In the genomic region with DNA sequence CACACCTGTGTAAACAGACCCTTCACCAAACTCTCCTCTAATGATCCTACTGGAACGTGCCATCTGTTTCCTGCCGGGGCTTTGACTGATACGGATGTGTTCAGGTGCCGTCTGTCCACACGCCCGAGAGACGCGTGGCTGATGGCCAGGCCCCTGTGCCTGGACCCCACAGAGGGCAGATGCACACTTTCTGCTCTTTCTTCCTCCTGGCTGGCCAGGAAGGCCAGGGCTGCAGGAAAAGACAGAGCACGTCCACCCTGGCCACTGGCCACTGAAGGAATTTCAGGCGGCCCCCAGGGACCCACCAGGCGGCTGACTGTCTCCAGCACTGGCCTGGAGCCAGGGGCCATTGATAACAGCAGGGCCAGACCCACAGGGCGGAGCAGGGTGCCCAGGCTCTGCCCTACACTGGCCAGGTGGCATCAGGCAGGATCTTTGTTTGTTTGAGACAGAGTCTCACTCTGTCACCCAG, we compare ENCODE assay signal across 11 cellular contexts. TPM values are rescaled to one million over a fixed set of nuclear protein-coding genes. Genes with fewer than 3 reads are reported as not detected.
A peak's percentile ranks its signal among the peaks of the same experiment; 100 is the strongest.
DNase-seq lines count a peak whose midpoint lies in the region; ATAC-seq and TF ChIP-seq lines count a peak whose summit lies in the region.
"Had no signal": no experiment of that assay in that cellular context is flagged by ENCODE, and none has a peak within 500 bp of the region (broad histone marks: within the 10 kb centered on the region; RNA-seq: fewer than 3 reads in every experiment).

No MANE protein-coding gene starts in this region.

- TF ChIP-seq CTCF in hepatocyte (IDR thresholded peaks at IDR 0.05; ENCODE audit: poor library complexity), result no peak

- peak; percentile 38 for DNase-seq in NCI-H1436 (lab: John Stamatoyannopoulos, UW)
- no peak for DNase-seq in NCI-H1436 treated with DMSO at 0.1 percent for 48 hours (lab: John Stamatoyannopoulos, UW)
- DNase-seq in hepatocyte (ENCODE audit: low spot score), result no peak
- no peak for DNase-seq in nucleus accumbens (lab: John Stamatoyannopoulos, UW)
- DNase-seq: 8988T; stimulated activated CD8-positive, alpha-beta memory T cell treated with anti-CD3 and anti-CD28 coated beads, Interleukin-4, amount 100 ng/mL, for 48 hours had no signal

- no peaks in the 10 kb centered on the region for H3K9me2 ChIP-seq in hepatocyte (replicated peaks; ENCODE audit: insufficient read depth)

- no peak overlapping the region for H3K4me2 ChIP-seq in hepatocyte

- H3K27ac ChIP-seq in hepatocyte (peak overlapping the region; percentile 25), subcutaneous abdominal adipose tissue (ENCODE audit: low read depth, low read length) (peak overlapping the region; percentile 90)
- H3K27ac ChIP-seq: SJSA1 had no signal

- no peaks in the 10 kb centered on the region for H3K79me2 ChIP-seq in hepatocyte

- H3K9me3 ChIP-seq in hepatocyte (ENCODE audit: low read depth) (no peaks in the 10 kb centered on the region), subcutaneous abdominal adipose tissue (ENCODE audit: control insufficient read depth in 5 of 5, low read length in 5 of 5) (no peaks in the 10 kb centered on the region)
- H3K9me3 ChIP-seq: SJSA1 had no signal

- ATAC-seq in SK-N-SH treated with all-trans-retinoic acid at 6 μM for 48 hours (no peak), GM21360 (IDR thresholded peaks at IDR 0.05; ENCODE audit: unreplicated experiment) (no peak), HG03432 (IDR thresholded peaks at IDR 0.05; ENCODE audit: unreplicated experiment) (no peak)

- 54% methylated on average over 12 of the region's 12 CpGs for WGBS in hepatocyte (ENCODE audit: low lambda C conversion rate, missing lambda C conversion rate)

- H3K36me3 ChIP-seq in hepatocyte (replicated peaks; ENCODE audit: insufficient read depth, low read depth) (no peaks in the 10 kb centered on the region), subcutaneous abdominal adipose tissue (ENCODE audit: control insufficient read depth in 5 of 5, insufficient read depth in 5 of 5, low read length in 5 of 5) (no peaks in the 10 kb centered on the region)
- H3K36me3 ChIP-seq: SJSA1 had no signal

- H3K4me3 ChIP-seq in hepatocyte (no peak overlapping the region), subcutaneous abdominal adipose tissue (ENCODE audit: low read depth in 1 of 5, low read length in 5 of 5) (peak overlapping the region in 2 of 5 donors; percentile 26 to 39)
- H3K4me3 ChIP-seq: SJSA1 had no signal

- H3K27me3 ChIP-seq in hepatocyte, result no peaks in the 10 kb centered on the region
- H3K27me3 ChIP-seq in subcutaneous abdominal adipose tissue (ENCODE audit: control insufficient read depth in 5 of 5, insufficient read depth in 4 of 5, low read length in 5 of 5), result no peaks in the 10 kb centered on the region
- H3K27me3 ChIP-seq: SJSA1 had no signal

- no peak overlapping the region for H2AFZ ChIP-seq in hepatocyte

- no peaks in the 10 kb centered on the region for H4K20me1 ChIP-seq in hepatocyte (ENCODE audit: insufficient read depth, poor library complexity, severe bottlenecking)

- H3K9ac ChIP-seq in subcutaneous abdominal adipose tissue (ENCODE audit: low read length in 5 of 5), result peak overlapping the region in 1 of 5 donors; percentile 30

- peaks cover 18% of the 10 kb centered on the region for H3K4me1 ChIP-seq in hepatocyte (ENCODE audit: insufficient read depth)
- H3K4me1 ChIP-seq in subcutaneous abdominal adipose tissue (ENCODE audit: control insufficient read depth in 5 of 5, insufficient read depth in 5 of 5, low read length in 5 of 5), result peaks cover 20 to 93% (median 80%) of the 10 kb centered on the region in 5 donors

TF ChIP-seq in SK-N-SH treated with all-trans-retinoic acid at 6 μM for 48 hours, 23 proteins besides CTCF, POLR2A, EP300 and RAD21:
- TF ChIP-seq TCF4 (CRISPR knock-in tag; IDR thresholded peaks at IDR 0.05; ENCODE audit: borderline replicate concordance) (peak; percentile 77; the same call in 1 of the 2 replicates), OSR1 (CRISPR knock-in tag; IDR thresholded peaks at IDR 0.05) (no peak), ZNF8 (CRISPR knock-in tag; IDR thresholded peaks at IDR 0.05) (no peak)
- TF ChIP-seq, protein P1, sequence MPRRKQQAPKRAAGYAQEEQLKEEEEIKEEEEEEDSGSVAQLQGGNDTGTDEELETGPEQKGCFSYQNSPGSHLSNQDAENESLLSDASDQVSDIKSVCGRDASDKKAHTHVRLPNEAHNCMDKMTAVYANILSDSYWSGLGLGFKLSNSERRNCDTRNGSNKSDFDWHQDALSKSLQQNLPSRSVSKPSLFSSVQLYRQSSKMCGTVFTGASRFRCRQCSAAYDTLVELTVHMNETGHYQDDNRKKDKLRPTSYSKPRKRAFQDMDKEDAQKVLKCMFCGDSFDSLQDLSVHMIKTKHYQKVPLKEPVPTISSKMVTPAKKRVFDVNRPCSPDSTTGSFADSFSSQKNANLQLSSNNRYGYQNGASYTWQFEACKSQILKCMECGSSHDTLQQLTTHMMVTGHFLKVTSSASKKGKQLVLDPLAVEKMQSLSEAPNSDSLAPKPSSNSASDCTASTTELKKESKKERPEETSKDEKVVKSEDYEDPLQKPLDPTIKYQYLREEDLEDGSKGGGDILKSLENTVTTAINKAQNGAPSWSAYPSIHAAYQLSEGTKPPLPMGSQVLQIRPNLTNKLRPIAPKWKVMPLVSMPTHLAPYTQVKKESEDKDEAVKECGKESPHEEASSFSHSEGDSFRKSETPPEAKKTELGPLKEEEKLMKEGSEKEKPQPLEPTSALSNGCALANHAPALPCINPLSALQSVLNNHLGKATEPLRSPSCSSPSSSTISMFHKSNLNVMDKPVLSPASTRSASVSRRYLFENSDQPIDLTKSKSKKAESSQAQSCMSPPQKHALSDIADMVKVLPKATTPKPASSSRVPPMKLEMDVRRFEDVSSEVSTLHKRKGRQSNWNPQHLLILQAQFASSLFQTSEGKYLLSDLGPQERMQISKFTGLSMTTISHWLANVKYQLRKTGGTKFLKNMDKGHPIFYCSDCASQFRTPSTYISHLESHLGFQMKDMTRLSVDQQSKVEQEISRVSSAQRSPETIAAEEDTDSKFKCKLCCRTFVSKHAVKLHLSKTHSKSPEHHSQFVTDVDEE (CRISPR knock-in tag; IDR thresholded peaks at IDR 0.05), result 0 out of 2 replicates have a peak, but pooled peaks have one; percentile 20

RNA-seq across cellular contexts. Expression of a gene that starts 3.6 kb away (rescaled TPM):
- total RNA-seq in hepatocyte, result 3.2 and 6.8 TPM in 2 replicates
- 19.4 and 21.2 TPM in 2 replicates for polyA plus RNA-seq in hepatocyte

RNA-seq across cellular contexts. Expression of a gene that starts 19.4 kb away (rescaled TPM):
- 28.3 and 39.8 TPM in 2 replicates for total RNA-seq in hepatocyte
- 85.9 and 91.3 TPM in 2 replicates for polyA plus RNA-seq in hepatocyte

RNA-seq across cellular contexts. Expression of a gene that starts 41.3 kb away (rescaled TPM):
- total RNA-seq in hepatocyte, result 31.8 and 37.3 TPM in 2 replicates
- 47.7 and 61.2 TPM in 2 replicates for polyA plus RNA-seq in hepatocyte

RNA-seq across cellular contexts. Expression of a gene that starts 55.4 kb away (rescaled TPM):
- 27.4 and 30.9 TPM in 2 replicates for total RNA-seq in hepatocyte
- polyA plus RNA-seq in hepatocyte, result 48.5 and 52.2 TPM in 2 replicates

RNA-seq across cellular contexts. Expression of a gene that starts 58.8 kb away (rescaled TPM):
- 13.2 and 14.6 TPM in 2 replicates for total RNA-seq in hepatocyte
- 14.3 and 15.2 TPM in 2 replicates for polyA plus RNA-seq in hepatocyte
